Comparison of ENCODE assay signal across 8 cellular contexts in genomic region chr11:15629690-15630321, GRCh38.
DNase-seq lines count a peak whose midpoint lies in the region; ATAC-seq and TF ChIP-seq lines count a peak whose summit lies in the region.

No MANE protein-coding gene starts in this region.

- TF ChIP-seq CTCF in DND-41 (IDR thresholded peaks at IDR 0.05; ENCODE audit: borderline replicate concordance, extremely low read depth, low read length, poor library complexity, severe bottlenecking) (peak; percentile 18), VCaP (conservative IDR thresholded peaks at IDR 0.05) (peak; percentile 55), left lung (IDR thresholded peaks at IDR 0.05) (peak; percentile 10 to 11)

- H3K27ac ChIP-seq in DND-41 (ENCODE audit: low read length) (no peak overlapping the region), VCaP (no peak overlapping the region), left lung (peak overlapping the region in 1 of 2 donors; percentile 28)

- H3K4me1 ChIP-seq in DND-41 (ENCODE audit: insufficient read depth, low read length): no peaks in the 10 kb centered on the region
- H3K4me1 ChIP-seq in left lung: peaks cover 0 to 5% of the 10 kb centered on the region in 2 donors

- H3K36me3 ChIP-seq in DND-41 (ENCODE audit: insufficient read depth, low read length): no peaks in the 10 kb centered on the region
- H3K36me3 ChIP-seq in left lung: no peaks in the 10 kb centered on the region

- no peak overlapping the region for H3K4me2 ChIP-seq in DND-41 (ENCODE audit: insufficient read depth, low read length)

- no peaks in the 10 kb centered on the region for H3K79me2 ChIP-seq in DND-41 (ENCODE audit: insufficient read depth, low read length)

- no peak for DNase-seq in DND-41
- DNase-seq in left lung: no peak
- DNase-seq in activated gamma-delta T cell treated with Interleukin-2 at 50 U/mL for 16 hours: no peak
- no peak for DNase-seq in A172 (ENCODE audit: low spot score)

- intact Hi-C loops in left lung (cut with DNase I): no loop called here

- no peaks in the 10 kb centered on the region for H4K20me1 ChIP-seq in DND-41 (ENCODE audit: insufficient read depth, low read length)

- H3K9me3 ChIP-seq in DND-41 (ENCODE audit: insufficient read depth, low read length, severe bottlenecking): no peaks in the 10 kb centered on the region
- no peaks in the 10 kb centered on the region for H3K9me3 ChIP-seq in left lung

- H2AFZ ChIP-seq in DND-41 (ENCODE audit: low read depth, low read length): no peak overlapping the region

- no peak overlapping the region for H3K4me3 ChIP-seq in DND-41 (ENCODE audit: low read depth in 1 of 2, low read length in 2 of 2)
- no peak overlapping the region for H3K4me3 ChIP-seq in left lung

- no peak for ATAC-seq in DND-41 (ENCODE audit: insufficient read depth, low read depth)
- peak; percentile 41 for ATAC-seq in HG02798 (IDR thresholded peaks at IDR 0.05; ENCODE audit: poor library complexity, unreplicated experiment)
- ATAC-seq in left lung: peak; percentile 74
- no peak for ATAC-seq in GM18907 (IDR thresholded peaks at IDR 0.05; ENCODE audit: unreplicated experiment)
- no peak for ATAC-seq in GM18870 (IDR thresholded peaks at IDR 0.05; ENCODE audit: unreplicated experiment)

- peaks cover 21% of the 10 kb centered on the region for H3K27me3 ChIP-seq in DND-41 (ENCODE audit: insufficient read depth, low read length, poor library complexity)
- no peaks in the 10 kb centered on the region for H3K27me3 ChIP-seq in left lung

- H3K9ac ChIP-seq in DND-41 (ENCODE audit: low read depth, low read length): no peak overlapping the region

Comparison
In these comparisons a context has a peak if more than half of its experiments do, and no peak if none do; other contexts are left out.
1. ATAC-seq: peak in HG02798 (single experiment) and left lung (single experiment); none in DND-41 (single experiment), GM18907 (single experiment) and GM18870 (single experiment).
2. Peak in every context shown above with its lines, with median percentiles within 50 percentile points of each other: CTCF ChIP-seq.